ENCODE assay signal across 19 cellular contexts in genomic region chr2:239102266-239102665, GRCh38.
"Had no signal": no experiment of that assay in that cellular context is flagged by ENCODE, and none has a peak within 500 bp of the region (broad histone marks: within the 10 kb centered on the region; RNA-seq: fewer than 3 reads in every experiment).

No MANE protein-coding gene starts in this region.

- H3K27ac ChIP-seq: SJSA1, SK-N-MC had no signal

- H3K4me3 ChIP-seq: SJSA1, SK-N-MC had no signal

- H3K9me3 ChIP-seq: SJSA1 had no signal

- DNase-seq: KBM-7, MV-4-11, NCI-H1048, NCI-H1105, NCI-H1436 treated with DMSO at 0.1 percent for 48 hours, NCI-H1694, NCI-H187 treated with DMSO at 0.1 percent for 48 hours, NCI-H2029 treated with DMSO at 0.1 percent for 48 hours, NCI-H2171 treated with DMSO at 0.1 percent for 48 hours, NCI-H345, NCI-H446 treated with DMSO at 0.1 percent for 48 hours, NCI-H510A treated with DMSO at 0.1 percent for 48 hours, NCI-H526, NCI-H82, Right ventricle myocardium superior, RPMI8226, SIG-M5 had no signal

- H3K4me1 ChIP-seq: SJSA1 had no signal

- H3K27me3 ChIP-seq: SJSA1 had no signal
